ENCODE assay signal across 28 cellular contexts in the genomic region with DNA sequence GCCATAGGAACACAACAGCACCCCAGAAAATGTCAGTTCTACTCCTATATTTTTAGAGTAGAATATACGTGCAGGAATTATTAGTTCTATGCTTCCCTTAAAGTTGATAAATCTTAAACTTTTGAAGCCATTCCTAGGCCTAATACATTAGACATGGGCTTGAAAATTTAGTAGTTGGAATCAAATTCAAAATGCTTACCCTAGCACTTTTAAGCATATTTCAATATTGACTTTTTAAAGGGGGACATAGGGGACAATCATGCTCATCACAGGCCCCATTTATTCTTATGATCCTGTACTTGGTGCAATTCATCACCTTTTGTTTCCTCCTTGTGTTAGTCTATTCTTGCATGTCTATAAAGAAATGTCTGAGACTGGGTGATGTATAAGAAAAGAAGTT.
"Had no signal": no experiment of that assay in that cellular context is flagged by ENCODE, and none has a peak within 500 bp of the region (broad histone marks: within the 10 kb centered on the region; RNA-seq: fewer than 3 reads in every experiment).

No MANE protein-coding gene starts in this region.

- H3K4me3 ChIP-seq: ascending aorta, breast epithelium, cardiac muscle cell, colonic mucosa, esophagus squamous epithelium, gastroesophageal sphincter had no signal

- H3K27ac ChIP-seq: ascending aorta, breast epithelium, cardiac muscle cell, colonic mucosa, epithelial cell of prostate, esophagus squamous epithelium, gastroesophageal sphincter had no signal

- H3K27me3 Mint-ChIP-seq: activated CD4-positive, alpha-beta memory T cell treated with anti-CD3 and anti-CD28 coated beads for 36 hours; activated CD4-positive, alpha-beta T cell treated with anti-CD3 and anti-CD28 coated beads for 36 hours; activated CD4-positive, alpha-beta T cell treated with anti-CD3 and anti-CD28 coated beads, Interleukin-2, amount 10 ng/mL, durations not matched to agents 24 days and 14 days; activated naive CD8-positive, alpha-beta T cell treated with anti-CD3 and anti-CD28 coated beads, Interleukin-2, amount 10 ng/mL, durations not matched to agents 7 days and 5 days; activated T-cell treated with anti-CD3 and anti-CD28 coated beads, Interleukin-2, amount 50 U/mL, for 24 hours; brain had no signal

- H3K36me3 Mint-ChIP-seq: activated CD4-positive, alpha-beta memory T cell treated with anti-CD3 and anti-CD28 coated beads for 36 hours; activated naive CD4-positive, alpha-beta T cell treated with anti-CD3 and anti-CD28 coated beads, Interleukin-2, amount 10 ng/mL, durations not matched to agents 7 days and 5 days; activated naive CD4-positive, alpha-beta T cell treated with anti-CD3 and anti-CD28 coated beads, Interleukin-2, amount 50 U/mL, for 72 hours; brain had no signal

- DNase-seq: activated CD4-positive, alpha-beta memory T cell treated with anti-CD3 and anti-CD28 coated beads for 36 hours; activated CD4-positive, alpha-beta T cell treated with anti-CD3 and anti-CD28 coated beads for 36 hours; activated CD4-positive, alpha-beta T cell treated with anti-CD3 and anti-CD28 coated beads, Interleukin-2, amount 10 ng/mL, durations not matched to agents 24 days and 14 days; activated CD4-positive, CD25-positive, alpha-beta regulatory T cell; activated CD4-positive, CD25-positive, alpha-beta regulatory T cell treated with anti-CD3 and anti-CD28 coated beads, Interleukin-2, amount 50 U/mL, for 72 hours; activated CD8-positive, alpha-beta memory T cell treated with anti-CD3 and anti-CD28 coated beads, Interleukin-2, amount 50 U/mL, for 48 hours; activated CD8-positive, alpha-beta T cell treated with anti-CD3 and anti-CD28 coated beads, Interleukin-2, amount 10 ng/mL, durations not matched to agents 7 days and 5 days; activated gamma-delta T cell; activated naive CD4-positive, alpha-beta T cell; activated naive CD4-positive, alpha-beta T cell treated with anti-CD3 and anti-CD28 coated beads, Interleukin-2, amount 10 ng/mL, durations not matched to agents 7 days and 5 days; activated naive CD8-positive, alpha-beta T cell treated with anti-CD3 and anti-CD28 coated beads, Interleukin-2, amount 10 ng/mL, durations not matched to agents 7 days and 5 days; activated T-cell treated with anti-CD3 and anti-CD28 coated beads for 4 hours; activated T-cell treated with anti-CD3 and anti-CD28 coated beads, Interleukin-2, amount 50 U/mL, for 24 hours; activated T-cell treated with anti-CD3 and anti-CD28 coated beads, Interleukin-2, amount 50 U/mL, for 72 hours; central memory CD4-positive, alpha-beta T cell; cerebellar nuclear complex; colonic mucosa; effector CD8-positive, alpha-beta T cell; esophagus squamous epithelium; foreskin melanocyte; T-helper 2 cell had no signal

- ATAC-seq: activated CD4-positive, alpha-beta T cell treated with anti-CD3 and anti-CD28 coated beads for 36 hours; activated CD8-positive, alpha-beta T cell treated with anti-CD3 and anti-CD28 coated beads, Interleukin-2, amount 10 ng/mL, durations not matched to agents 7 days and 5 days; activated naive CD4-positive, alpha-beta T cell treated with anti-CD3 and anti-CD28 coated beads, Interleukin-2, amount 50 U/mL, for 72 hours; activated T-cell treated with anti-CD3 and anti-CD28 coated beads, Interleukin-2, amount 50 U/mL, for 72 hours; gastroesophageal sphincter had no signal

- H3K36me3 ChIP-seq: ascending aorta, breast epithelium, cardiac muscle cell, colonic mucosa, esophagus squamous epithelium, gastroesophageal sphincter had no signal

- H3K9me3 ChIP-seq: ascending aorta, breast epithelium, colonic mucosa, esophagus squamous epithelium, gastroesophageal sphincter had no signal

- H3K9me3 Mint-ChIP-seq: activated CD4-positive, alpha-beta memory T cell treated with anti-CD3 and anti-CD28 coated beads for 36 hours; activated CD4-positive, alpha-beta T cell treated with anti-CD3 and anti-CD28 coated beads, Interleukin-2, amount 10 ng/mL, durations not matched to agents 24 days and 14 days; activated naive CD4-positive, alpha-beta T cell treated with anti-CD3 and anti-CD28 coated beads, Interleukin-2, amount 10 ng/mL, durations not matched to agents 7 days and 5 days; activated naive CD4-positive, alpha-beta T cell treated with anti-CD3 and anti-CD28 coated beads, Interleukin-2, amount 50 U/mL, for 72 hours; activated naive CD8-positive, alpha-beta T cell treated with anti-CD3 and anti-CD28 coated beads, Interleukin-2, amount 10 ng/mL, durations not matched to agents 7 days and 5 days; activated T-cell treated with anti-CD3 and anti-CD28 coated beads, Interleukin-2, amount 50 U/mL, for 24 hours; activated T-cell treated with anti-CD3 and anti-CD28 coated beads, Interleukin-2, amount 50 U/mL, for 72 hours had no signal

- H3K27me3 ChIP-seq: ascending aorta, breast epithelium, cardiac muscle cell, colonic mucosa, esophagus squamous epithelium, gastroesophageal sphincter had no signal

- H3K4me3 Mint-ChIP-seq: activated CD4-positive, alpha-beta memory T cell treated with anti-CD3 and anti-CD28 coated beads for 36 hours; activated CD4-positive, alpha-beta T cell treated with anti-CD3 and anti-CD28 coated beads for 36 hours; activated CD4-positive, alpha-beta T cell treated with anti-CD3 and anti-CD28 coated beads, Interleukin-2, amount 10 ng/mL, durations not matched to agents 24 days and 14 days; activated CD8-positive, alpha-beta T cell treated with anti-CD3 and anti-CD28 coated beads, Interleukin-2, amount 10 ng/mL, durations not matched to agents 7 days and 5 days; activated naive CD4-positive, alpha-beta T cell treated with anti-CD3 and anti-CD28 coated beads, Interleukin-2, amount 10 ng/mL, durations not matched to agents 7 days and 5 days; activated naive CD8-positive, alpha-beta T cell treated with anti-CD3 and anti-CD28 coated beads, Interleukin-2, amount 10 ng/mL, durations not matched to agents 7 days and 5 days; activated T-cell treated with anti-CD3 and anti-CD28 coated beads, Interleukin-2, amount 50 U/mL, for 24 hours; activated T-cell treated with anti-CD3 and anti-CD28 coated beads, Interleukin-2, amount 50 U/mL, for 72 hours; brain had no signal

- H3K27ac Mint-ChIP-seq: activated CD4-positive, alpha-beta memory T cell treated with anti-CD3 and anti-CD28 coated beads for 36 hours; activated CD4-positive, alpha-beta T cell treated with anti-CD3 and anti-CD28 coated beads for 36 hours; activated CD4-positive, alpha-beta T cell treated with anti-CD3 and anti-CD28 coated beads, Interleukin-2, amount 10 ng/mL, durations not matched to agents 24 days and 14 days; activated CD8-positive, alpha-beta T cell treated with anti-CD3 and anti-CD28 coated beads, Interleukin-2, amount 10 ng/mL, durations not matched to agents 7 days and 5 days; activated naive CD4-positive, alpha-beta T cell treated with anti-CD3 and anti-CD28 coated beads, Interleukin-2, amount 10 ng/mL, durations not matched to agents 7 days and 5 days; activated naive CD4-positive, alpha-beta T cell treated with anti-CD3 and anti-CD28 coated beads, Interleukin-2, amount 50 U/mL, for 72 hours; activated naive CD8-positive, alpha-beta T cell treated with anti-CD3 and anti-CD28 coated beads, Interleukin-2, amount 10 ng/mL, durations not matched to agents 7 days and 5 days; activated T-cell treated with anti-CD3 and anti-CD28 coated beads, Interleukin-2, amount 50 U/mL, for 24 hours; activated T-cell treated with anti-CD3 and anti-CD28 coated beads, Interleukin-2, amount 50 U/mL, for 72 hours; brain had no signal

- H3K4me1 ChIP-seq: ascending aorta, breast epithelium, colonic mucosa, esophagus squamous epithelium, gastroesophageal sphincter had no signal
